Comparison of ENCODE assay signal across 8 cellular contexts in the genomic region with DNA sequence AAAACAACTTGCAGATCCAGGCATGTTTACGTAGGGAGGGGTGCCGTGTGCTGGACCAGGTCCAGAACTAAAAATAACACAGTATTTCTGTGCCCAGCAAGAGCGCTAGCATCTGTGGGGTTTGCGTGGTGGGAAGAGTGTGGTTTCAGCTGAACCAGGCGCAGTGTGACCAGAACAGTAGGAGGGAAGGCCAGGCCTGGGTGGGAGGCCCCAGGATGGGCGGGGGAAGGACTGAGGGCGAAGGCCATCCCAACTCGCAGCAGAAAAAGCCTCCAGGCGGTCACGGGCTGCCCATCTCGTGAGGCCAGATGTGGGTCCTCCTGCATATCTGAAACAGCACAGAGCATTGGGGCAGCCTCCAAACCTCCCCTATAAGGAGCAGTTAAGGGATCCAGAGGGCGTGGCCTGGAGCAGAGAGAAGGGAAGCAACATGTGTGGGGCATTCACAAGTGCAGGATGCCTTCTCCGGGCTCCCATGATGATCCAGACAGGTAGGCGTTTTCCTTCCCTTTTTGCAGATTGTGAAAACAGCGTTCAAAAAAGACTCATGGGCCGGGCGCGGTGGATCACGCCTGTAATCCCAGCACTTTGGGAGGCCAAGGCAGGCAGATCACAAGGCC. TPM values are rescaled to one million over a fixed set of nuclear protein-coding genes. Genes with fewer than 3 reads are reported as not detected.
DNase-seq lines count a peak whose midpoint lies in the region; TF ChIP-seq lines count a peak whose summit lies in the region.

No MANE protein-coding gene starts in this region.

- H3K27ac ChIP-seq in brain microvascular endothelial cell, result no peak overlapping the region

- peak overlapping the region; percentile 76 for H3K27ac Mint-ChIP-seq in type B pancreatic cell

- H3K4me3 ChIP-seq in brain microvascular endothelial cell (ENCODE audit: low read depth, low read length) (no peak overlapping the region), lower leg skin (ENCODE audit: low read depth, poor library complexity, severe bottlenecking) (no peak overlapping the region)

- H3K27me3 Mint-ChIP-seq in type B pancreatic cell, result peaks cover 4% of the 10 kb centered on the region

- no peak for TF ChIP-seq POLR2A in lower leg skin (IDR thresholded peaks at IDR 0.05)

- in situ Hi-C loops in brain microvascular endothelial cell (cut with HindIII; ENCODE audit: low pct_ligation_motif_present, low sequenced_read_pairs), result no loop called here

- peak overlapping the region; percentile 72 for H3K4me3 Mint-ChIP-seq in type B pancreatic cell

- peak; percentile 54 for DNase-seq in DMS153 (lab: John Stamatoyannopoulos, UW)
- no peak for DNase-seq in DMS153 treated with DMSO at 0.1 percent for 48 hours (lab: John Stamatoyannopoulos, UW; ENCODE audit: unreplicated experiment)
- DNase-seq in brain microvascular endothelial cell, result peak; percentile 40
- peak; percentile 69 to 96 for DNase-seq in lower leg skin (ENCODE audit: low spot score in 2 of 2)
- DNase-seq in type B pancreatic cell (ENCODE audit: extremely low spot score, unreplicated experiment), result no peak
- DNase-seq in GM19240 (ENCODE audit: insufficient read length, low spot score), result no peak
- DNase-seq in retina, result no peak
- no peak for DNase-seq in SIG-M5 treated with dmso at 0.1 percent for 504 hours (lab: John Stamatoyannopoulos, UW; ENCODE audit: unreplicated experiment)

- H3K36me3 ChIP-seq in brain microvascular endothelial cell (replicated peaks), result no peaks in the 10 kb centered on the region

- WGBS in lower leg skin, 2 donors, result 18 to 22% methylated on average over 19 of the region's 19 CpGs

- no peaks in the 10 kb centered on the region for H3K9me3 Mint-ChIP-seq in type B pancreatic cell

- H3K27me3 ChIP-seq in brain microvascular endothelial cell (replicated peaks), result no peaks in the 10 kb centered on the region

- TF ChIP-seq CTCF in brain microvascular endothelial cell (IDR thresholded peaks at IDR 0.05; ENCODE audit: low read depth, low read length, missing control alignments) (no peak), lower leg skin (IDR thresholded peaks at IDR 0.05) (no peak), type B pancreatic cell (conservative IDR thresholded peaks at IDR 0.05) (no peak)

- intact Hi-C loops in lower leg skin (cut with DNase I; ENCODE audit: low total_unique reads), result loop anchor here (10.0 kb wide), 1 partner anchor 118 kb away; no protein-coding TSS in a partner anchor

- no peaks in the 10 kb centered on the region for H3K36me3 Mint-ChIP-seq in type B pancreatic cell

- peaks cover 15% of the 10 kb centered on the region for H3K4me1 Mint-ChIP-seq in type B pancreatic cell (ENCODE audit: unreplicated experiment)

RNA-seq across cellular contexts. Expression of a gene that starts 17.8 kb away (rescaled TPM):
- total RNA-seq in lower leg skin, result 100 to 1,000 TPM; 378 to 494 (median 412) TPM
- total RNA-seq in type B pancreatic cell (ENCODE audit: low replicate concordance), result 120 and 807 TPM in 2 replicates

RNA-seq across cellular contexts. Expression of a gene that starts 57.9 kb away (rescaled TPM):
- total RNA-seq in lower leg skin (100 to 1,000 TPM in 1 of 4 donors, 10 to 100 TPM in 3; 34.3 to 107 (median 50.3) TPM), type B pancreatic cell (ENCODE audit: low replicate concordance) (0.70 and 1.3 TPM in 2 replicates)

Comparison
In these comparisons a context has a peak if more than half of its experiments do, and no peak if none do; other contexts are left out.
1. DNase-seq: peak in DMS153 (single experiment), brain microvascular endothelial cell (single experiment) and lower leg skin (2 of 2); none in DMS153 treated with DMSO at 0.1 percent for 48 hours (single experiment), type B pancreatic cell (single experiment), GM19240 (single experiment), retina (single experiment) and SIG-M5 treated with dmso at 0.1 percent for 504 hours (single experiment).
2. RNA of a gene that starts 57.9 kb away (total RNA-seq): 34.3 to 107 TPM in lower leg skin; 0.70 to 1.3 TPM in type B pancreatic cell; every median in the first group is over 10 times any median in the second.